Comparison of ENCODE assay signal across 18 cellular contexts in genomic region chrX:42524374-42524773, GRCh38.
DNase-seq lines count a peak whose midpoint lies in the region; ATAC-seq, FAIRE-seq and TF ChIP-seq lines count a peak whose summit lies in the region.
"Had no signal": no experiment of that assay in that cellular context is flagged by ENCODE, and none has a peak within 500 bp of the region (broad histone marks: within the 10 kb centered on the region; RNA-seq: fewer than 3 reads in every experiment).

No MANE protein-coding gene starts in this region.

- H3K4me1 ChIP-seq in keratinocyte (ENCODE audit: control insufficient read depth, extremely low read depth, insufficient read depth, low read length) = no peaks in the 10 kb centered on the region
- H3K4me1 ChIP-seq: body of pancreas had no signal

- H4K20me1 ChIP-seq in keratinocyte (ENCODE audit: control insufficient read depth, extremely low read depth, insufficient read depth, low read length) = no peaks in the 10 kb centered on the region

- H3K4me3 ChIP-seq in astrocyte of the cerebellum (ENCODE audit: low read depth, low read length) (no peak overlapping the region), keratinocyte (ENCODE audit: control insufficient read depth in 2 of 3, extremely low read depth in 1 of 3, insufficient read depth in 2 of 3, low read depth in 1 of 3, low read length in 3 of 3) (no peak overlapping the region)
- H3K4me3 ChIP-seq: body of pancreas had no signal

- in situ Hi-C loops in astrocyte of the cerebellum (cut with HindIII; ENCODE audit: low sequenced_read_pairs) = no loop called here

- no peaks in the 10 kb centered on the region for H3K36me3 ChIP-seq in keratinocyte (ENCODE audit: control insufficient read depth in 2 of 2, extremely low read depth in 1 of 2, insufficient read depth in 2 of 2, low read length in 2 of 2)

- no peaks in the 10 kb centered on the region for H3K27me3 ChIP-seq in keratinocyte (ENCODE audit: control insufficient read depth, extremely low read depth, insufficient read depth, low read length)
- H3K27me3 ChIP-seq: body of pancreas had no signal

- H3K4me2 ChIP-seq in keratinocyte (ENCODE audit: control insufficient read depth, extremely low read depth, insufficient read depth, low read depth, low read length) = no peak overlapping the region

- no peaks in the 10 kb centered on the region for H3K9me3 ChIP-seq in keratinocyte (ENCODE audit: control insufficient read depth, low read depth, low read length)
- H3K9me3 ChIP-seq: body of pancreas had no signal

- no peaks in the 10 kb centered on the region for H3K9me1 ChIP-seq in keratinocyte (ENCODE audit: control insufficient read depth, extremely low read depth, insufficient read depth, low read length)

- no peak for TF ChIP-seq CTCF in astrocyte of the cerebellum (IDR thresholded peaks at IDR 0.05; ENCODE audit: low read depth, low read length, missing control alignments)
- no peak for TF ChIP-seq CTCF in keratinocyte (optimal IDR thresholded peaks at IDR 0.05 in 1 of 3, IDR thresholded peaks at IDR 0.05 in 1 of 3, conservative IDR thresholded peaks at IDR 0.05 in 1 of 3; ENCODE audit: extremely low read depth in 1 of 3, insufficient read depth in 2 of 3, low read length in 3 of 3)

- dilution Hi-C loops in keratinocyte (cut with MboI; ENCODE audit: extremely low pct_ligation_motif_present, low sequenced_read_pairs) = no loop called here

- ATAC-seq in HG03025 (IDR thresholded peaks at IDR 0.05; ENCODE audit: low FRiP score, unreplicated experiment) (no peak), GM18858 (IDR thresholded peaks at IDR 0.05; ENCODE audit: unreplicated experiment) (no peak)
- ATAC-seq: body of pancreas, PC-3 had no signal

- H3K9ac ChIP-seq in keratinocyte (ENCODE audit: control insufficient read depth, extremely low read depth, insufficient read depth, low read length) = no peak overlapping the region

- no peak for FAIRE-seq in keratinocyte (lab: Jason Lieb, UNC)
- FAIRE-seq: islet of Langerhans had no signal

- H3K27ac ChIP-seq in keratinocyte (ENCODE audit: control insufficient read depth, insufficient read depth, low read length) = no peak overlapping the region
- H3K27ac ChIP-seq: body of pancreas had no signal

- peak; percentile 33 for DNase-seq in AG08395 (ENCODE audit: low spot score)
- DNase-seq in HS-5 (ENCODE audit: low read depth) = peak; percentile 22
- peak; percentile 34 for DNase-seq in astrocyte of the cerebellum (ENCODE audit: low read depth)
- peak; percentile 17 for DNase-seq in keratinocyte (ENCODE audit: low read depth, low spot score)
- DNase-seq in activated CD4-positive, alpha-beta T cell treated with anti-CD3 and anti-CD28 coated beads for 48 hours = no peak
- no peak for DNase-seq in hippocampal formation (lab: John Stamatoyannopoulos, UW)
- DNase-seq: activated naive CD4-positive, alpha-beta T cell treated with Interleukin-2 at 50 U/mL for 16 hours; activated T-cell treated with anti-CD3 and anti-CD28 coated beads for 4 hours; body of pancreas; CD8-positive, alpha-beta memory T cell; NCI-H1048; NCI-H748 treated with DMSO at 0.1 percent for 48 hours; PC-3; stimulated activated naive CD4-positive, alpha-beta T cell; trophoblast cell had no signal

- H3K79me2 ChIP-seq in keratinocyte (ENCODE audit: control insufficient read depth, insufficient read depth, low read length) = no peaks in the 10 kb centered on the region

- H2AFZ ChIP-seq in keratinocyte (ENCODE audit: control insufficient read depth, low read length) = no peak overlapping the region

Comparison
In these comparisons a context has a peak if more than half of its experiments do, and no peak if none do; other contexts are left out.
1. DNase-seq: peak in AG08395 (single experiment), HS-5 (single experiment), astrocyte of the cerebellum (single experiment) and keratinocyte (single experiment); none in activated CD4-positive, alpha-beta T cell treated with anti-CD3 and anti-CD28 coated beads for 48 hours (single experiment) and hippocampal formation (0 of 2).